In genomic region chr5:123154857-123155467, GRCh38 we compare ENCODE assay signal across 27 cellular contexts.
DNase-seq lines count a peak whose midpoint lies in the region; ATAC-seq and TF ChIP-seq lines count a peak whose summit lies in the region.
"Had no signal": no experiment of that assay in that cellular context is flagged by ENCODE, and none has a peak within 500 bp of the region (broad histone marks: within the 10 kb centered on the region; RNA-seq: fewer than 3 reads in every experiment).

No MANE protein-coding gene starts in this region.

- H3K4me3 ChIP-seq in upper lobe of right lung: no peak overlapping the region
- H3K4me3 ChIP-seq: BLaER1 treated with 17β-estradiol and CSF1 and Interleukin-3, amounts not matched to agents 10 nM and 100 nM; cardiac muscle cell; MG63; skin epidermis had no signal

- peaks cover 12% of the 10 kb centered on the region for H3K4me1 ChIP-seq in upper lobe of right lung

- no peaks in the 10 kb centered on the region for H3K27me3 ChIP-seq in upper lobe of right lung
- H3K27me3 ChIP-seq: BLaER1 treated with 17β-estradiol and CSF1 and Interleukin-3, amounts not matched to agents 10 nM and 100 nM; cardiac muscle cell; MG63 had no signal

- intact Hi-C loops in upper lobe of right lung (cut with DNase I): no loop called here

- H3K9me3 Mint-ChIP-seq in nephron: no peaks in the 10 kb centered on the region
- H3K9me3 Mint-ChIP-seq: activated naive CD4-positive, alpha-beta T cell treated with anti-CD3 and anti-CD28 coated beads, Interleukin-2, amount 50 U/mL, for 24 hours; nephron progenitor cell; stimulated activated naive CD8-positive, alpha-beta T cell treated with anti-CD3 and anti-CD28 coated beads, Interleukin-15, amount 100 ng/mL, for 72 hours; T-cell had no signal

- TF ChIP-seq CTCF in nephron (IDR thresholded peaks at IDR 0.05; ENCODE audit: unreplicated experiment in 3 of 3): no peak
- TF ChIP-seq CTCF in upper lobe of right lung (IDR thresholded peaks at IDR 0.05): no peak

- no peak overlapping the region for H3K4me3 Mint-ChIP-seq in nephron
- H3K4me3 Mint-ChIP-seq: activated naive CD4-positive, alpha-beta T cell treated with anti-CD3 and anti-CD28 coated beads, Interleukin-2, amount 50 U/mL, for 24 hours; nephron progenitor cell; stimulated activated naive CD8-positive, alpha-beta T cell treated with anti-CD3 and anti-CD28 coated beads, Interleukin-15, amount 100 ng/mL, for 72 hours; T-cell had no signal

- H3K4me1 Mint-ChIP-seq in nephron: peaks cover 34% of the 10 kb centered on the region
- H3K4me1 Mint-ChIP-seq: activated naive CD4-positive, alpha-beta T cell treated with anti-CD3 and anti-CD28 coated beads, Interleukin-2, amount 50 U/mL, for 24 hours; stimulated activated naive CD8-positive, alpha-beta T cell treated with anti-CD3 and anti-CD28 coated beads, Interleukin-15, amount 100 ng/mL, for 72 hours; T-cell had no signal

- peak overlapping the region; percentile 56 for H3K27ac ChIP-seq in upper lobe of right lung
- H3K27ac ChIP-seq: BLaER1 treated with 17β-estradiol and CSF1 and Interleukin-3, amounts not matched to agents 10 nM and 100 nM; cardiac muscle cell; epithelial cell of prostate; skin epidermis had no signal

- no peak for ATAC-seq in upper lobe of right lung
- ATAC-seq in HG02588 (IDR thresholded peaks at IDR 0.05; ENCODE audit: unreplicated experiment): no peak
- ATAC-seq in GM21360 (IDR thresholded peaks at IDR 0.05; ENCODE audit: unreplicated experiment): no peak
- ATAC-seq in HG03025 (IDR thresholded peaks at IDR 0.05; ENCODE audit: low FRiP score, unreplicated experiment): no peak
- ATAC-seq in stimulated activated naive CD8-positive, alpha-beta T cell treated with anti-CD3 and anti-CD28 coated beads, Interleukin-15, Interleukin-2, amounts not matched to agents 100 U/mL and 50 U/mL, for 24 hours: no peak
- ATAC-seq: stimulated activated naive CD8-positive, alpha-beta T cell treated with anti-CD3 and anti-CD28 coated beads, Interleukin-15, amount 100 ng/mL, for 72 hours; T-cell had no signal

- no peaks in the 10 kb centered on the region for H3K9me3 ChIP-seq in upper lobe of right lung
- H3K9me3 ChIP-seq: BLaER1 treated with 17β-estradiol and CSF1 and Interleukin-3, amounts not matched to agents 10 nM and 100 nM; MG63 had no signal

- DNase-seq in NCI-H446 treated with DMSO at 0.1 percent for 48 hours (lab: John Stamatoyannopoulos, UW): peak; percentile 85
- peak; percentile 42 for DNase-seq in fibroblast of peridontal ligament (ENCODE audit: extremely low read depth)
- no peak for DNase-seq in upper lobe of right lung
- DNase-seq in stimulated activated naive CD8-positive, alpha-beta T cell treated with anti-CD3 and anti-CD28 coated beads, Interleukin-15, Interleukin-2, amounts not matched to agents 100 U/mL and 50 U/mL, for 24 hours: no peak
- DNase-seq: activated CD4-positive, alpha-beta T cell treated with anti-CD3 and anti-CD28 coated beads for 48 hours; DMS79; effector CD8-positive, alpha-beta T cell; GDM1; KG1; kidney; MG63; NCI-H1105; NCI-H1930; NCI-H524 treated with DMSO at 0.1 percent for 48 hours; OCI-M1; stimulated activated naive CD8-positive, alpha-beta T cell treated with anti-CD3 and anti-CD28 coated beads, Interleukin-15, amount 100 ng/mL, for 72 hours; T-cell had no signal

- no peaks in the 10 kb centered on the region for H3K36me3 ChIP-seq in upper lobe of right lung
- H3K36me3 ChIP-seq: BLaER1 treated with 17β-estradiol and CSF1 and Interleukin-3, amounts not matched to agents 10 nM and 100 nM; cardiac muscle cell; MG63 had no signal

- H3K36me3 Mint-ChIP-seq in nephron (ENCODE audit: low read depth): no peaks in the 10 kb centered on the region
- H3K36me3 Mint-ChIP-seq: activated naive CD4-positive, alpha-beta T cell treated with anti-CD3 and anti-CD28 coated beads, Interleukin-2, amount 50 U/mL, for 24 hours; T-cell had no signal

- H3K27me3 Mint-ChIP-seq in nephron (ENCODE audit: low read depth): no peaks in the 10 kb centered on the region
- H3K27me3 Mint-ChIP-seq: activated naive CD4-positive, alpha-beta T cell treated with anti-CD3 and anti-CD28 coated beads, Interleukin-2, amount 50 U/mL, for 24 hours had no signal

- H3K27ac Mint-ChIP-seq in nephron: peak overlapping the region in 2 of 3 experiments; percentile 27 to 33
- H3K27ac Mint-ChIP-seq: activated naive CD4-positive, alpha-beta T cell treated with anti-CD3 and anti-CD28 coated beads, Interleukin-2, amount 50 U/mL, for 24 hours; nephron progenitor cell; stimulated activated naive CD8-positive, alpha-beta T cell treated with anti-CD3 and anti-CD28 coated beads, Interleukin-15, amount 100 ng/mL, for 72 hours; T-cell had no signal

Comparison
In these comparisons a context has a peak if more than half of its experiments do, and no peak if none do; other contexts are left out.
1. DNase-seq: peak in NCI-H446 treated with DMSO at 0.1 percent for 48 hours (single experiment) and fibroblast of peridontal ligament (single experiment); none in upper lobe of right lung (single experiment) and stimulated activated naive CD8-positive, alpha-beta T cell treated with anti-CD3 and anti-CD28 coated beads, Interleukin-15, Interleukin-2, amounts not matched to agents 100 U/mL and 50 U/mL, for 24 hours (single experiment).